In genomic region chr10:86710987-86711236, GRCh38 we compare ENCODE assay signal across 8 cellular contexts. TPM values are rescaled to one million over a fixed set of nuclear protein-coding genes. Genes with fewer than 3 reads are reported as not detected.
DNase-seq lines count a peak whose midpoint lies in the region; FAIRE-seq and TF ChIP-seq lines count a peak whose summit lies in the region.

No MANE protein-coding gene starts in this region.

- 0% methylated on average over 5 of the region's 11 CpGs for WGBS in mammary epithelial cell (ENCODE audit: low coverage, missing lambda C conversion rate)

- peak overlapping the region; percentile 100 for H2AFZ ChIP-seq in mammary epithelial cell (ENCODE audit: low read depth, low read length)

- H3K9me3 ChIP-seq in CD4-positive, alpha-beta memory T cell (ENCODE audit: control insufficient read depth in 1 of 2, low read length in 2 of 2), result no peaks in the 10 kb centered on the region
- H3K9me3 ChIP-seq in mammary epithelial cell (replicated peaks; ENCODE audit: insufficient read depth, low read length), result no peaks in the 10 kb centered on the region

- H4K20me1 ChIP-seq in mammary epithelial cell (ENCODE audit: insufficient read depth, low read length), result no peaks in the 10 kb centered on the region

- H3K36me3 ChIP-seq in CD4-positive, alpha-beta memory T cell (ENCODE audit: insufficient read depth, low read length), result no peaks in the 10 kb centered on the region
- no peaks in the 10 kb centered on the region for H3K36me3 ChIP-seq in mammary epithelial cell (ENCODE audit: insufficient read depth, low read length)

- dilution Hi-C loops in mammary epithelial cell (cut with HindIII; ENCODE audit: low sequenced_read_pairs), result no loop called here

- in situ Hi-C loops in mammary epithelial cell (cut with MboI; ENCODE audit: low sequenced_read_pairs in 2 of 2), result no loop called here

- H3K27me3 ChIP-seq in CD4-positive, alpha-beta memory T cell (ENCODE audit: insufficient read depth, low read length), result no peaks in the 10 kb centered on the region
- no peaks in the 10 kb centered on the region for H3K27me3 ChIP-seq in mammary epithelial cell (ENCODE audit: insufficient read depth, low read length)

- H3K4me3 ChIP-seq in CD4-positive, alpha-beta memory T cell (ENCODE audit: low read length in 2 of 2), result peak overlapping the region in 1 of 2 donors; percentile 64
- peak overlapping the region; percentile 42 to 63 (median 63) for H3K4me3 ChIP-seq in mammary epithelial cell (replicated peaks in 1 of 3; ENCODE audit: insufficient read depth in 1 of 3, low read depth in 2 of 3, low read length in 3 of 3)

- H3K4me1 ChIP-seq in CD4-positive, alpha-beta memory T cell (ENCODE audit: insufficient read depth, low read length), result peaks cover 15% of the 10 kb centered on the region
- H3K4me1 ChIP-seq in mammary epithelial cell (ENCODE audit: insufficient read depth, low read length), result peaks cover 15% of the 10 kb centered on the region

- H3K9ac ChIP-seq in mammary epithelial cell (ENCODE audit: insufficient read depth, low read length), result peak overlapping the region; percentile 51

- POLR2A ChIA-PET in CD4-positive, alpha-beta memory T cell (lab: Charles Lee; ENCODE audit: partially characterized antibody), result interaction anchor here (1.1 to 1.8 kb wide), 5 partner anchors 46 to 382 kb away, joined by 3 to 22 read pairs (median 4); partner anchors contain the start of gene BMPR1A

- no peak for DNase-seq in CD4-positive, alpha-beta memory T cell
- DNase-seq in HTR-8/SVneo (ENCODE audit: insufficient read length, low spot score), result no peak
- no peak for DNase-seq in mammary epithelial cell
- DNase-seq in nephron progenitor cell, result no peak
- DNase-seq in NCI-H69 (lab: John Stamatoyannopoulos, UW), result no peak
- DNase-seq in RCC 7860 (ENCODE audit: low spot score), result no peak
- no peak for DNase-seq in SK-N-DZ (ENCODE audit: low spot score)
- DNase-seq in cerebellum (ENCODE audit: low spot score), result no peak

- TF ChIP-seq CTCF in mammary epithelial cell (conservative IDR thresholded peaks at IDR 0.05 in 1 of 2, IDR thresholded peaks at IDR 0.05 in 1 of 2; ENCODE audit: extremely low read depth in 1 of 2, insufficient read depth in 1 of 2, low read depth in 1 of 2, low read length in 2 of 2) (peak in 1 of 2 donors; percentile 77), nephron progenitor cell (IDR thresholded peaks at IDR 0.05) (no peak)

- no peaks in the 10 kb centered on the region for H3K36me3 Mint-ChIP-seq in CD4-positive, alpha-beta memory T cell
- H3K36me3 Mint-ChIP-seq in nephron progenitor cell (ENCODE audit: low read depth), result no peaks in the 10 kb centered on the region

- peak overlapping the region; percentile 75 for H3K27ac ChIP-seq in CD4-positive, alpha-beta memory T cell (ENCODE audit: low read depth, low read length)
- H3K27ac ChIP-seq in mammary epithelial cell (ENCODE audit: insufficient read depth, low read depth, low read length), result peak overlapping the region; percentile 48

- peak overlapping the region; percentile 81 to 96 (median 92) for H3K4me3 Mint-ChIP-seq in CD4-positive, alpha-beta memory T cell
- peak overlapping the region; percentile 76 for H3K4me3 Mint-ChIP-seq in nephron progenitor cell

- H3K27ac Mint-ChIP-seq in CD4-positive, alpha-beta memory T cell, result peak overlapping the region; percentile 87 to 97 (median 96)
- H3K27ac Mint-ChIP-seq in nephron progenitor cell, result peak overlapping the region; percentile 87

- H3K79me2 ChIP-seq in mammary epithelial cell (ENCODE audit: insufficient read depth, low read length), result peaks cover 3% of the 10 kb centered on the region

- H3K27me3 Mint-ChIP-seq in CD4-positive, alpha-beta memory T cell, result no peaks in the 10 kb centered on the region
- H3K27me3 Mint-ChIP-seq in nephron progenitor cell (ENCODE audit: low read depth, poor library complexity), result peaks cover 6% of the 10 kb centered on the region

- intact Hi-C loops in CD4-positive, alpha-beta memory T cell (cut with micrococcal nuclease), result loop anchor here (1.0 to 5.0 kb wide), 7 partner anchors 23 to 384 kb away; partner anchors contain the start of genes BMPR1A, GLUD1, SHLD2 and WAPL
- intact Hi-C loops in mammary epithelial cell (cut with micrococcal nuclease), result loop anchor here (1.0 to 2.0 kb wide), 3 partner anchors 46 to 250 kb away; no protein-coding TSS in a partner anchor

- FAIRE-seq in HTR-8/SVneo (lab: Jason Lieb, UNC) (peak; percentile 55), RCC 7860 (lab: Jason Lieb, UNC) (no peak)

- CTCF ChIA-PET in CD4-positive, alpha-beta memory T cell (lab: Charles Lee; ENCODE audit: partially characterized antibody), result no interaction called here
- CTCF ChIA-PET in mammary epithelial cell (lab: Charles Lee; ENCODE audit: low non-redundant PET), result interaction anchor here (0.8 kb wide), 1 partner anchor 249 kb away, joined by 4 read pairs; no protein-coding TSS in a partner anchor

- peaks cover 7 to 21% (median 14%) of the 10 kb centered on the region in 4 donors for H3K4me1 Mint-ChIP-seq in CD4-positive, alpha-beta memory T cell
- H3K4me1 Mint-ChIP-seq in nephron progenitor cell, result peaks cover 48% of the 10 kb centered on the region

- H3K9me3 Mint-ChIP-seq in CD4-positive, alpha-beta memory T cell, result no peaks in the 10 kb centered on the region
- no peaks in the 10 kb centered on the region for H3K9me3 Mint-ChIP-seq in nephron progenitor cell

- peak overlapping the region; percentile 98 for H3K4me2 ChIP-seq in mammary epithelial cell (ENCODE audit: insufficient read depth, low read depth, low read length)

- BruUV-seq in mammary epithelial cell (replicated peaks; lab: Mats Ljungman, UMichigan), result no TSS peak

RNA-seq across cellular contexts. Expression of gene LDB3, which starts 42.6 kb away (rescaled TPM):
- under 1 TPM in 1 of 2 experiments, not detected in 1; 0.08 TPM for total RNA-seq in CD4-positive, alpha-beta memory T cell
- not detected for polyA plus RNA-seq in CD4-positive, alpha-beta memory T cell
- total RNA-seq in mammary epithelial cell (not detected), cerebellum (0.27 TPM)
- polyA plus RNA-seq in mammary epithelial cell, result not detected
- not detected for polyA minus RNA-seq in mammary epithelial cell
- 2.6 and 2.9 TPM in 2 replicates for polyA plus RNA-seq in SK-N-DZ (2014; cell fraction: cytosol; rRNA removed)
- polyA plus RNA-seq in SK-N-DZ (2014; cell fraction: nucleus; rRNA removed), result 1.5 and 2.6 TPM in 2 replicates

RNA-seq across cellular contexts. Expression of gene BMPR1A, which starts 45.5 kb away (rescaled TPM):
- 10 to 100 TPM; 15.5 to 21.0 TPM for total RNA-seq in CD4-positive, alpha-beta memory T cell
- polyA plus RNA-seq in CD4-positive, alpha-beta memory T cell, result 1 to 10 TPM; 4.7 to 5.2 TPM
- 10 to 100 TPM; 29.8 to 58.0 TPM for total RNA-seq in mammary epithelial cell
- 19.1 TPM for polyA plus RNA-seq in mammary epithelial cell
- 16.7 TPM for polyA minus RNA-seq in mammary epithelial cell
- polyA plus RNA-seq in SK-N-DZ (2014; cell fraction: cytosol; rRNA removed), result 29.7 and 29.9 TPM in 2 replicates
- polyA plus RNA-seq in SK-N-DZ (2014; cell fraction: nucleus; rRNA removed), result 19.5 and 22.7 TPM in 2 replicates
- 51.8 TPM for total RNA-seq in cerebellum

RNA-seq across cellular contexts. Expression of gene OPN4, which starts 56.6 kb away (rescaled TPM):
- not detected for total RNA-seq in CD4-positive, alpha-beta memory T cell
- polyA plus RNA-seq in CD4-positive, alpha-beta memory T cell, result not detected
- total RNA-seq in mammary epithelial cell (not detected), cerebellum (not detected)
- polyA plus RNA-seq in mammary epithelial cell, result not detected
- polyA minus RNA-seq in mammary epithelial cell, result not detected
- not detected in 2 replicates for polyA plus RNA-seq in SK-N-DZ (2014; cell fraction: cytosol; rRNA removed)
- not detected in 2 replicates for polyA plus RNA-seq in SK-N-DZ (2014; cell fraction: nucleus; rRNA removed)
